Comparison of ENCODE assay signal across 1 cellular context in the genomic region with DNA sequence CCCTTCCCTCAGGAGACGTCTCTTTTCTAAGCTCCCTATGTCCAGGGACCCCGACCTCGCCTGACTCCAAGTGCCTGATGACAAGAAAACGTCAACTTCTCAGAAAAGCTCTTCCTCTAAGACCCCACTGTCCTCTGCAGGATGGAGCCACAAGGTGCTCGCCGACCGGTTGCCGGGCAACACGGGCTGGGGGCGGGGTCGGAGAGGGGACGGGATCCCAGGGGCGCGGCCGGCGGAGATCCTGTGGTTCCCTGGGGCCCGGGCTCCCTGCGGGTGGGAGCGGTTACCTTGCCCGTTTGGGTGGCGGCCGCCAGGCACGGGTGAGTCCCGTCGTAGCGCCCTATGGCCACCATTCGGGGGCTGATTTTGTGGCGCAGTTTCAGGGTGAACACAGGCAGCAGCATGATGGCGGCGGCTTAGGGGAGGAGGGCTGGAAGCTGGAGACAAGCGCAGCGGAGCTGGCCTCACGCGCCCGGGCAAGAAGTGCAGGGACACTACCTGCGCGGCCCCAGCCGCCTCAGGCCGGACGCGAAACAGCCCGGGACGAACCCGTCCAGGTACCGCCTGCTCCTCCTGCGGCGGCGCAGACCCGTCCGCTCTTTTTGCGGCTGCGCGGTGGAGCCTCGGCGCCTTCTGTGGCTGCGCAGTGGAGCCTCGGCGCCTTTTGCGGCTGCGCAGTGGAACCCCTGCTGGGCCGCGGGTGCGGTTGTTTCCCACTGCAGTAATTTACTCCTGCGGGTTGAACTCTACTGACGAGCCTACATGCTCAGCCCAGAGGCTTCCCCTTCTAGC.
TF ChIP-seq lines count a peak whose summit lies in the region.

A gene with protein sequence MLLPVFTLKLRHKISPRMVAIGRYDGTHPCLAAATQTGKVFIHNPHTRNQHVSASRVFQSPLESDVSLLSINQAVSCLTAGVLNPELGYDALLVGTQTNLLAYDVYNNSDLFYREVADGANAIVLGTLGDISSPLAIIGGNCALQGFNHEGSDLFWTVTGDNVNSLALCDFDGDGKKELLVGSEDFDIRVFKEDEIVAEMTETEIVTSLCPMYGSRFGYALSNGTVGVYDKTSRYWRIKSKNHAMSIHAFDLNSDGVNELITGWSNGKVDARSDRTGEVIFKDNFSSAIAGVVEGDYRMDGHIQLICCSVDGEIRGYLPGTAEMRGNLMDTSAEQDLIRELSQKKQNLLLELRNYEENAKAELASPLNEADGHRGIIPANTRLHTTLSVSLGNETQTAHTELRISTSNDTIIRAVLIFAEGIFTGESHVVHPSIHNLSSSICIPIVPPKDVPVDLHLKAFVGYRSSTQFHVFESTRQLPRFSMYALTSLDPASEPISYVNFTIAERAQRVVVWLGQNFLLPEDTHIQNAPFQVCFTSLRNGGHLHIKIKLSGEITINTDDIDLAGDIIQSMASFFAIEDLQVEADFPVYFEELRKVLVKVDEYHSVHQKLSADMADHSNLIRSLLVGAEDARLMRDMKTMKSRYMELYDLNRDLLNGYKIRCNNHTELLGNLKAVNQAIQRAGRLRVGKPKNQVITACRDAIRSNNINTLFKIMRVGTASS (minus strand): TSS at position 566 of the 792 bp plus-strand sequence. CDS start 162 bp downstream, at position 404.

TF ChIP-seq in HEK293, 187 proteins besides CTCF, POLR2A, EP300 and RAD21 (continued from another document and continues in another):
- TF ChIP-seq, protein P1, sequence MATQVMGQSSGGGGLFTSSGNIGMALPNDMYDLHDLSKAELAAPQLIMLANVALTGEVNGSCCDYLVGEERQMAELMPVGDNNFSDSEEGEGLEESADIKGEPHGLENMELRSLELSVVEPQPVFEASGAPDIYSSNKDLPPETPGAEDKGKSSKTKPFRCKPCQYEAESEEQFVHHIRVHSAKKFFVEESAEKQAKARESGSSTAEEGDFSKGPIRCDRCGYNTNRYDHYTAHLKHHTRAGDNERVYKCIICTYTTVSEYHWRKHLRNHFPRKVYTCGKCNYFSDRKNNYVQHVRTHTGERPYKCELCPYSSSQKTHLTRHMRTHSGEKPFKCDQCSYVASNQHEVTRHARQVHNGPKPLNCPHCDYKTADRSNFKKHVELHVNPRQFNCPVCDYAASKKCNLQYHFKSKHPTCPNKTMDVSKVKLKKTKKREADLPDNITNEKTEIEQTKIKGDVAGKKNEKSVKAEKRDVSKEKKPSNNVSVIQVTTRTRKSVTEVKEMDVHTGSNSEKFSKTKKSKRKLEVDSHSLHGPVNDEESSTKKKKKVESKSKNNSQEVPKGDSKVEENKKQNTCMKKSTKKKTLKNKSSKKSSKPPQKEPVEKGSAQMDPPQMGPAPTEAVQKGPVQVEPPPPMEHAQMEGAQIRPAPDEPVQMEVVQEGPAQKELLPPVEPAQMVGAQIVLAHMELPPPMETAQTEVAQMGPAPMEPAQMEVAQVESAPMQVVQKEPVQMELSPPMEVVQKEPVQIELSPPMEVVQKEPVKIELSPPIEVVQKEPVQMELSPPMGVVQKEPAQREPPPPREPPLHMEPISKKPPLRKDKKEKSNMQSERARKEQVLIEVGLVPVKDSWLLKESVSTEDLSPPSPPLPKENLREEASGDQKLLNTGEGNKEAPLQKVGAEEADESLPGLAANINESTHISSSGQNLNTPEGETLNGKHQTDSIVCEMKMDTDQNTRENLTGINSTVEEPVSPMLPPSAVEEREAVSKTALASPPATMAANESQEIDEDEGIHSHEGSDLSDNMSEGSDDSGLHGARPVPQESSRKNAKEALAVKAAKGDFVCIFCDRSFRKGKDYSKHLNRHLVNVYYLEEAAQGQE (tag by site-specific recombination; IDR thresholded peaks at IDR 0.05), result no peak
- TF ChIP-seq ZNF777 (tag by site-specific recombination; IDR thresholded peaks at IDR 0.05; ENCODE audit: borderline replicate concordance) (peak; percentile 79; the same call in 1 of the 2 replicates), YY1 (tag by site-specific recombination; IDR thresholded peaks at IDR 0.05) (peak; percentile 55; the same call in 1 of the 2 replicates), GLI2 (tag by site-specific recombination; IDR thresholded peaks at IDR 0.05; ENCODE audit: borderline replicate concordance, low read depth) (no peak), ZNF585B (tag by site-specific recombination; IDR thresholded peaks at IDR 0.05) (no peak), ZNF350 (tag by site-specific recombination; IDR thresholded peaks at IDR 0.05) (no peak), ZNF16 (tag by site-specific recombination; IDR thresholded peaks at IDR 0.05; ENCODE audit: low read depth) (no peak), BCL11A (tag by site-specific recombination; IDR thresholded peaks at IDR 0.05; ENCODE audit: low read depth) (no peak), ZNF664 (tag by site-specific recombination; IDR thresholded peaks at IDR 0.05) (no peak), SCRT2 (tag by site-specific recombination; IDR thresholded peaks at IDR 0.05) (no peak), KLF9 (tag by site-specific recombination; IDR thresholded peaks at IDR 0.05; ENCODE audit: low read depth) (peak; percentile 95), ZNF670 (tag by site-specific recombination; IDR thresholded peaks at IDR 0.05; ENCODE audit: low read depth) (no peak), SP3 (tag by site-specific recombination; IDR thresholded peaks at IDR 0.05) (peak; percentile 30), ZNF555 (tag by site-specific recombination; conservative IDR thresholded peaks at IDR 0.05) (no peak), WT1 (tag by site-specific recombination; IDR thresholded peaks at IDR 0.05) (peak; percentile 32; the same call in 1 of the 2 replicates), ZNF791 (tag by site-specific recombination; IDR thresholded peaks at IDR 0.05) (no peak), MZF1 (tag by site-specific recombination; IDR thresholded peaks at IDR 0.05; ENCODE audit: borderline replicate concordance) (no peak), ZNF19 (tag by site-specific recombination; IDR thresholded peaks at IDR 0.05; ENCODE audit: low read depth) (no peak), ZNF354C (tag by site-specific recombination; IDR thresholded peaks at IDR 0.05; ENCODE audit: borderline replicate concordance, low read depth) (no peak), KLF7 (tag by site-specific recombination; IDR thresholded peaks at IDR 0.05; ENCODE audit: borderline replicate concordance) (peak; percentile 32; the same call in 1 of the 2 replicates), ZNF112 (tag by site-specific recombination; IDR thresholded peaks at IDR 0.05) (no peak), SP7 (tag by site-specific recombination; IDR thresholded peaks at IDR 0.05) (peak; percentile 81), ZNF266 (tag by site-specific recombination; IDR thresholded peaks at IDR 0.05; ENCODE audit: low read depth) (no peak), ZNF169 (tag by site-specific recombination; IDR thresholded peaks at IDR 0.05) (no peak), SP2 (tag by site-specific recombination; IDR thresholded peaks at IDR 0.05) (peak; percentile 36; the same call in 1 of the 2 replicates), ZIC2 (tag by site-specific recombination; IDR thresholded peaks at IDR 0.05) (peak; percentile 43), ZNF133 (tag by site-specific recombination; IDR thresholded peaks at IDR 0.05) (no peak), ZNF140 (tag by site-specific recombination; IDR thresholded peaks at IDR 0.05) (no peak), ZNF514 (tag by site-specific recombination; IDR thresholded peaks at IDR 0.05) (no peak), ZNF416 (tag by site-specific recombination; IDR thresholded peaks at IDR 0.05) (no peak), ZSCAN23 (tag by site-specific recombination; IDR thresholded peaks at IDR 0.05) (no peak), ZNF211 (tag by site-specific recombination; IDR thresholded peaks at IDR 0.05; ENCODE audit: low read depth) (no peak)
- TF ChIP-seq, protein P2, sequence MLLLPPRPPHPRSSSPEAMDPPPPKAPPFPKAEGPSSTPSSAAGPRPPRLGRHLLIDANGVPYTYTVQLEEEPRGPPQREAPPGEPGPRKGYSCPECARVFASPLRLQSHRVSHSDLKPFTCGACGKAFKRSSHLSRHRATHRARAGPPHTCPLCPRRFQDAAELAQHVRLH (tag by site-specific recombination; IDR thresholded peaks at IDR 0.05), result no peak
- TF ChIP-seq, protein P3, sequence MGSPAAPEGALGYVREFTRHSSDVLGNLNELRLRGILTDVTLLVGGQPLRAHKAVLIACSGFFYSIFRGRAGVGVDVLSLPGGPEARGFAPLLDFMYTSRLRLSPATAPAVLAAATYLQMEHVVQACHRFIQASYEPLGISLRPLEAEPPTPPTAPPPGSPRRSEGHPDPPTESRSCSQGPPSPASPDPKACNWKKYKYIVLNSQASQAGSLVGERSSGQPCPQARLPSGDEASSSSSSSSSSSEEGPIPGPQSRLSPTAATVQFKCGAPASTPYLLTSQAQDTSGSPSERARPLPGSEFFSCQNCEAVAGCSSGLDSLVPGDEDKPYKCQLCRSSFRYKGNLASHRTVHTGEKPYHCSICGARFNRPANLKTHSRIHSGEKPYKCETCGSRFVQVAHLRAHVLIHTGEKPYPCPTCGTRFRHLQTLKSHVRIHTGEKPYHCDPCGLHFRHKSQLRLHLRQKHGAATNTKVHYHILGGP (tag by site-specific recombination; IDR thresholded peaks at IDR 0.05), result no peak
- TF ChIP-seq, protein P4, sequence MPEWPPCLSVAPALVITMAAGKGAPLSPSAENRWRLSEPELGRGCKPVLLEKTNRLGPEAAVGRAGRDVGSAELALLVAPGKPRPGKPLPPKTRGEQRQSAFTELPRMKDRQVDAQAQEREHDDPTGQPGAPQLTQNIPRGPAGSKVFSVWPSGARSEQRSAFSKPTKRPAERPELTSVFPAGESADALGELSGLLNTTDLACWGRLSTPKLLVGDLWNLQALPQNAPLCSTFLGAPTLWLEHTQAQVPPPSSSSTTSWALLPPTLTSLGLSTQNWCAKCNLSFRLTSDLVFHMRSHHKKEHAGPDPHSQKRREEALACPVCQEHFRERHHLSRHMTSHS (tag by site-specific recombination; IDR thresholded peaks at IDR 0.05), result no peak
- TF ChIP-seq, protein P5, sequence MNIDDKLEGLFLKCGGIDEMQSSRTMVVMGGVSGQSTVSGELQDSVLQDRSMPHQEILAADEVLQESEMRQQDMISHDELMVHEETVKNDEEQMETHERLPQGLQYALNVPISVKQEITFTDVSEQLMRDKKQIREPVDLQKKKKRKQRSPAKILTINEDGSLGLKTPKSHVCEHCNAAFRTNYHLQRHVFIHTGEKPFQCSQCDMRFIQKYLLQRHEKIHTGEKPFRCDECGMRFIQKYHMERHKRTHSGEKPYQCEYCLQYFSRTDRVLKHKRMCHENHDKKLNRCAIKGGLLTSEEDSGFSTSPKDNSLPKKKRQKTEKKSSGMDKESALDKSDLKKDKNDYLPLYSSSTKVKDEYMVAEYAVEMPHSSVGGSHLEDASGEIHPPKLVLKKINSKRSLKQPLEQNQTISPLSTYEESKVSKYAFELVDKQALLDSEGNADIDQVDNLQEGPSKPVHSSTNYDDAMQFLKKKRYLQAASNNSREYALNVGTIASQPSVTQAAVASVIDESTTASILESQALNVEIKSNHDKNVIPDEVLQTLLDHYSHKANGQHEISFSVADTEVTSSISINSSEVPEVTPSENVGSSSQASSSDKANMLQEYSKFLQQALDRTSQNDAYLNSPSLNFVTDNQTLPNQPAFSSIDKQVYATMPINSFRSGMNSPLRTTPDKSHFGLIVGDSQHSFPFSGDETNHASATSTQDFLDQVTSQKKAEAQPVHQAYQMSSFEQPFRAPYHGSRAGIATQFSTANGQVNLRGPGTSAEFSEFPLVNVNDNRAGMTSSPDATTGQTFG (tag by site-specific recombination; IDR thresholded peaks at IDR 0.05; ENCODE audit: borderline replicate concordance), result no peak
- TF ChIP-seq, protein P6, sequence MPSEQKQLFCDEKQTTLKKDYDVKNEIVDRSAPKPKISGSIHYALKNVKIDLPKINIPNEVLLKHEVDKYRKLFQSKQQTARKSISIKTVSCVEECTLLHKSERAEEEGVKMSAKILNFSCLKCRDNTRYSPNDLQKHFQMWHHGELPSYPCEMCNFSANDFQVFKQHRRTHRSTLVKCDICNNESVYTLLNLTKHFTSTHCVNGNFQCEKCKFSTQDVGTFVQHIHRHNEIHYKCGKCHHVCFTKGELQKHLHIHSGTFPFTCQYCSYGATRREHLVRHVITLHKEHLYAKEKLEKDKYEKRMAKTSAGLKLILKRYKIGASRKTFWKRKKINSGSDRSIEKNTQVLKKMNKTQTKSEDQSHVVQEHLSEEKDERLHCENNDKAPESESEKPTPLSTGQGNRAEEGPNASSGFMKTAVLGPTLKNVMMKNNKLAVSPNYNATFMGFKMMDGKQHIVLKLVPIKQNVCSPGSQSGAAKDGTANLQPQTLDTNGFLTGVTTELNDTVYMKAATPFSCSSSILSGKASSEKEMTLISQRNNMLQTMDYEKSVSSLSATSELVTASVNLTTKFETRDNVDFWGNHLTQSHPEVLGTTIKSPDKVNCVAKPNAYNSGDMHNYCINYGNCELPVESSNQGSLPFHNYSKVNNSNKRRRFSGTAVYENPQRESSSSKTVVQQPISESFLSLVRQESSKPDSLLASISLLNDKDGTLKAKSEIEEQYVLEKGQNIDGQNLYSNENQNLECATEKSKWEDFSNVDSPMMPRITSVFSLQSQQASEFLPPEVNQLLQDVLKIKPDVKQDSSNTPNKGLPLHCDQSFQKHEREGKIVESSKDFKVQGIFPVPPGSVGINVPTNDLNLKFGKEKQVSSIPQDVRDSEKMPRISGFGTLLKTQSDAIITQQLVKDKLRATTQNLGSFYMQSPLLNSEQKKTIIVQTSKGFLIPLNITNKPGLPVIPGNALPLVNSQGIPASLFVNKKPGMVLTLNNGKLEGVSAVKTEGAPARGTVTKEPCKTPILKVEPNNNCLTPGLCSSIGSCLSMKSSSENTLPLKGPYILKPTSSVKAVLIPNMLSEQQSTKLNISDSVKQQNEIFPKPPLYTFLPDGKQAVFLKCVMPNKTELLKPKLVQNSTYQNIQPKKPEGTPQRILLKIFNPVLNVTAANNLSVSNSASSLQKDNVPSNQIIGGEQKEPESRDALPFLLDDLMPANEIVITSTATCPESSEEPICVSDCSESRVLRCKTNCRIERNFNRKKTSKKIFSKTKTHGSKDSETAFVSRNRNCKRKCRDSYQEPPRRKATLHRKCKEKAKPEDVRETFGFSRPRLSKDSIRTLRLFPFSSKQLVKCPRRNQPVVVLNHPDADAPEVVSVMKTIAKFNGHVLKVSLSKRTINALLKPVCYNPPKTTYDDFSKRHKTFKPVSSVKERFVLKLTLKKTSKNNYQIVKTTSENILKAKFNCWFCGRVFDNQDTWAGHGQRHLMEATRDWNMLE (tag by site-specific recombination; conservative IDR thresholded peaks at IDR 0.05; ENCODE audit: low read depth), result no peak
- TF ChIP-seq, protein P7, sequence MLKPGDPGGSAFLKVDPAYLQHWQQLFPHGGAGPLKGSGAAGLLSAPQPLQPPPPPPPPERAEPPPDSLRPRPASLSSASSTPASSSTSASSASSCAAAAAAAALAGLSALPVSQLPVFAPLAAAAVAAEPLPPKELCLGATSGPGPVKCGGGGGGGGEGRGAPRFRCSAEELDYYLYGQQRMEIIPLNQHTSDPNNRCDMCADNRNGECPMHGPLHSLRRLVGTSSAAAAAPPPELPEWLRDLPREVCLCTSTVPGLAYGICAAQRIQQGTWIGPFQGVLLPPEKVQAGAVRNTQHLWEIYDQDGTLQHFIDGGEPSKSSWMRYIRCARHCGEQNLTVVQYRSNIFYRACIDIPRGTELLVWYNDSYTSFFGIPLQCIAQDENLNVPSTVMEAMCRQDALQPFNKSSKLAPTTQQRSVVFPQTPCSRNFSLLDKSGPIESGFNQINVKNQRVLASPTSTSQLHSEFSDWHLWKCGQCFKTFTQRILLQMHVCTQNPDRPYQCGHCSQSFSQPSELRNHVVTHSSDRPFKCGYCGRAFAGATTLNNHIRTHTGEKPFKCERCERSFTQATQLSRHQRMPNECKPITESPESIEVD (tag by site-specific recombination; IDR thresholded peaks at IDR 0.05), result no peak
